1 cellular context compared by ENCODE assay signal in the genomic region with DNA sequence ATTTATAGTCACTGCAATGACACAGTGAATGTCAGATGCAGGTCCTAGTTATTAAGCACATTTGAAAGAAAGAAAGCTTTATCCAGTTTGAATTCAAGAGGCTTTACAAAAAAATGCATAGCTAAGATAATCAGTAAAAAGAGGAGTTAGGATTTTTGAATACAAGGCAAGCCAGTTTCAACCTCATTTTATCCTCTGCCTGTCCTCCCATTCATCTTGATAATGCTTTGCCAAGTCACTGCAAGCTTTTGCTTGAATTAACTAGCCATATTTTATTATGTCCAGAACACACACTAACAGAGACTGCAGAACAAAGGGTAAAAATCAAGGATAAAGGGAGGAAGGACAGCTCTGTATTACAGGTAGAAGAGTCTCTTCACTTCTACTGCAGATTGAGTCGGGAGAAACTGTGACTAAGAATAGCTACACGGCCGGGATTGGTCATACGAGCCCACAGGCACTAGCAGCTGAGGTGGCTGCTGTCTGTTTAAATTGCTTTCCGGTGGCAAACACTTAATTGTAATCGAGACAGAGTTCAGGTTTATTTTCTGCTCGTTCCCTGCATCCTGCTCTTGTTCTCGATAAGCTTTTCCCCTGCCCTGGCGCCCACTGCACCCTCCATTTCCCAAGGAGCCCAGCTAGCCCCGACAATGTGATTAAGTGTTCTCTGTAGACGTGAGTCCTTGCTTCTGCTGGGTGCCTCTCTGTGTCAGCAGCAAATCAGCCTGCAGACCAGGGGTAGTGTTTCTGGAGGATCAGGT.
TF ChIP-seq lines count a peak whose summit lies in the region.

No MANE protein-coding gene starts in this region.

TF ChIP-seq in GM23338, 12 proteins besides CTCF, POLR2A, EP300 and RAD21 (continued from another document):
- TF ChIP-seq ZNF462 (CRISPR knock-in tag; IDR thresholded peaks at IDR 0.05) (no peak), ZNF114 (CRISPR knock-in tag; IDR thresholded peaks at IDR 0.05) (no peak), NANOG (IDR thresholded peaks at IDR 0.05; ENCODE audit: borderline replicate concordance) (no peak), ZNF331 (CRISPR knock-in tag; IDR thresholded peaks at IDR 0.05; ENCODE audit: low read depth) (no peak), STAT1 (IDR thresholded peaks at IDR 0.05; ENCODE audit: unreplicated experiment) (no peak), JUNB (IDR thresholded peaks at IDR 0.05; ENCODE audit: unreplicated experiment) (no peak), REST (IDR thresholded peaks at IDR 0.05; ENCODE audit: unreplicated experiment) (no peak)
- TF ChIP-seq, protein P1, sequence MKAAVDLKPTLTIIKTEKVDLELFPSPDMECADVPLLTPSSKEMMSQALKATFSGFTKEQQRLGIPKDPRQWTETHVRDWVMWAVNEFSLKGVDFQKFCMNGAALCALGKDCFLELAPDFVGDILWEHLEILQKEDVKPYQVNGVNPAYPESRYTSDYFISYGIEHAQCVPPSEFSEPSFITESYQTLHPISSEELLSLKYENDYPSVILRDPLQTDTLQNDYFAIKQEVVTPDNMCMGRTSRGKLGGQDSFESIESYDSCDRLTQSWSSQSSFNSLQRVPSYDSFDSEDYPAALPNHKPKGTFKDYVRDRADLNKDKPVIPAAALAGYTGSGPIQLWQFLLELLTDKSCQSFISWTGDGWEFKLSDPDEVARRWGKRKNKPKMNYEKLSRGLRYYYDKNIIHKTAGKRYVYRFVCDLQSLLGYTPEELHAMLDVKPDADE (IDR thresholded peaks at IDR 0.05), result no peak
